ENCODE assay signal across 3 cellular contexts in genomic region chr3:147213633-147214032, GRCh38.
TF ChIP-seq lines count a peak whose summit lies in the region.

No MANE protein-coding gene starts in this region.

TF ChIP-seq in HepG2, 621 proteins besides CTCF, POLR2A, EP300 and RAD21:
- TF ChIP-seq CBX1 (IDR thresholded peaks at IDR 0.05; ENCODE audit: low read depth), result no peak
- peak; percentile 55 to 67 for TF ChIP-seq MAFK (conservative IDR thresholded peaks at IDR 0.05 in 1 of 2, IDR thresholded peaks at IDR 0.05 in 1 of 2; ENCODE audit: low read length in 2 of 2)
- peak; percentile 69 for TF ChIP-seq MAFF (IDR thresholded peaks at IDR 0.05; ENCODE audit: low read depth, low read length)
TF ChIP-seq in HepG2: peak in this region for 2.

TF ChIP-seq in IMR-90, 13 proteins besides CTCF, POLR2A, EP300 and RAD21:
- TF ChIP-seq FOS (IDR thresholded peaks at IDR 0.05; ENCODE audit: low read depth, low read length), result no peak
- peak; percentile 63 for TF ChIP-seq MAFK (IDR thresholded peaks at IDR 0.05; ENCODE audit: low read depth, low read length)
- TF ChIP-seq MXI1 (IDR thresholded peaks at IDR 0.05; ENCODE audit: borderline replicate concordance, low read depth, low read length), result no peak
- no peak for TF ChIP-seq USF2 (IDR thresholded peaks at IDR 0.05; ENCODE audit: low read depth, low read length)
- no peak for TF ChIP-seq RCOR1 (IDR thresholded peaks at IDR 0.05; ENCODE audit: insufficient replicate concordance, low read length)

TF ChIP-seq in K562, 482 proteins besides CTCF, POLR2A, EP300 and RAD21:
- no peak for TF ChIP-seq SRSF7 (optimal IDR thresholded peaks at IDR 0.05; ENCODE audit: low read depth, low read length)
- TF ChIP-seq TFAP4 (CRISPR knock-in tag; IDR thresholded peaks at IDR 0.05; ENCODE audit: borderline replicate concordance), result no peak
- TF ChIP-seq ZNF316 (IDR thresholded peaks at IDR 0.05), result peak; percentile 45
- TF ChIP-seq RREB1 (CRISPR knock-in tag; IDR thresholded peaks at IDR 0.05), result no peak
- TF ChIP-seq SAP30 (IDR thresholded peaks at IDR 0.05; ENCODE audit: borderline replicate concordance, insufficient read depth, low read depth, low read length, poor library complexity, severe bottlenecking), result no peak
- no peak for TF ChIP-seq ETS2 (tag; IDR thresholded peaks at IDR 0.05; ENCODE audit: borderline replicate concordance, poor library complexity, severe bottlenecking)
- TF ChIP-seq KLF13 (tag; IDR thresholded peaks at IDR 0.05; ENCODE audit: borderline replicate concordance, low read depth), result no peak
- TF ChIP-seq HOXB6 (CRISPR knock-in tag; IDR thresholded peaks at IDR 0.05; ENCODE audit: borderline replicate concordance), result no peak
- TF ChIP-seq NFIC (IDR thresholded peaks at IDR 0.05), result no peak
- no peak for TF ChIP-seq ZBTB26 (CRISPR knock-in tag; IDR thresholded peaks at IDR 0.05)
- peak; percentile 42; the same call in 1 of the 2 replicates for TF ChIP-seq C11orf30 (IDR thresholded peaks at IDR 0.05; ENCODE audit: low read depth)
- no peak for TF ChIP-seq MLX (CRISPR knock-in tag; conservative IDR thresholded peaks at IDR 0.05)
- no peak for TF ChIP-seq KLF6 (CRISPR knock-in tag; IDR thresholded peaks at IDR 0.05; ENCODE audit: borderline replicate concordance)
